1 cellular context compared by ENCODE assay signal in genomic region chr16:2470603-2471015, GRCh38.
TF ChIP-seq lines count a peak whose summit lies in the region.

No MANE protein-coding gene starts in this region.

TF ChIP-seq in HEK293, 187 proteins besides CTCF, POLR2A, EP300 and RAD21 (continued from another document):
- TF ChIP-seq, protein P1, sequence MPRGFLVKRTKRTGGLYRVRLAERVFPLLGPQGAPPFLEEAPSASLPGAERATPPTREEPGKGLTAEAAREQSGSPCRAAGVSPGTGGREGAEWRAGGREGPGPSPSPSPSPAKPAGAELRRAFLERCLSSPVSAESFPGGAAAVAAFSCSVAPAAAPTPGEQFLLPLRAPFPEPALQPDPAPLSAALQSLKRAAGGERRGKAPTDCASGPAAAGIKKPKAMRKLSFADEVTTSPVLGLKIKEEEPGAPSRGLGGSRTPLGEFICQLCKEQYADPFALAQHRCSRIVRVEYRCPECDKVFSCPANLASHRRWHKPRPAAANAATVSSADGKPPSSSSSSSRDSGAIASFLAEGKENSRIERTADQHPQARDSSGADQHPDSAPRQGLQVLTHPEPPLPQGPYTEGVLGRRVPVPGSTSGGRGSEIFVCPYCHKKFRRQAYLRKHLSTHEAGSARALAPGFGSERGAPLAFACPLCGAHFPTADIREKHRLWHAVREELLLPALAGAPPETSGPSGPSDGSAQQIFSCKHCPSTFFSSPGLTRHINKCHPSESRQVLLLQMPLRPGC (tag by site-specific recombination; IDR thresholded peaks at IDR 0.05) = 0 out of 2 replicates have a peak, but pooled peaks have one; percentile 10
- TF ChIP-seq ZNF521 (tag by site-specific recombination; IDR thresholded peaks at IDR 0.05) (no peak), SCRT1 (tag by site-specific recombination; IDR thresholded peaks at IDR 0.05; ENCODE audit: borderline replicate concordance) (peak; percentile 63), GLI4 (tag by site-specific recombination; IDR thresholded peaks at IDR 0.05) (no peak)
